Comparison of ENCODE assay signal across 10 cellular contexts in genomic region chr4:107050525-107051135, GRCh38. TPM values are rescaled to one million over a fixed set of nuclear protein-coding genes. Genes with fewer than 3 reads are reported as not detected.
A peak's percentile ranks its signal among the peaks of the same experiment; 100 is the strongest.
DNase-seq lines count a peak whose midpoint lies in the region; ATAC-seq and TF ChIP-seq lines count a peak whose summit lies in the region.
"Had no signal": no experiment of that assay in that cellular context is flagged by ENCODE, and none has a peak within 500 bp of the region (broad histone marks: within the 10 kb centered on the region; RNA-seq: fewer than 3 reads in every experiment).

No MANE protein-coding gene starts in this region.

- H3K9me3 ChIP-seq in smooth muscle cell (replicated peaks; ENCODE audit: low read depth): peaks cover 15% of the 10 kb centered on the region
- no peaks in the 10 kb centered on the region for H3K9me3 ChIP-seq in T-helper 17 cell (ENCODE audit: control insufficient read depth, low read length, poor library complexity, severe bottlenecking)
- H3K9me3 ChIP-seq: ovary had no signal

- H4K20me1 ChIP-seq in smooth muscle cell (ENCODE audit: low read depth): no peaks in the 10 kb centered on the region
- H4K20me1 ChIP-seq: BLaER1 had no signal

- no peaks in the 10 kb centered on the region for H3K79me2 ChIP-seq in smooth muscle cell (ENCODE audit: low read depth)

- H3K4me3 Mint-ChIP-seq in T-helper 17 cell: no peak overlapping the region

- ATAC-seq in left colon (no peak), T-helper 17 cell (no peak)

- no peak overlapping the region for H3K9ac ChIP-seq in smooth muscle cell (ENCODE audit: low read depth)
- H3K9ac ChIP-seq: BLaER1 had no signal

- H3K36me3 Mint-ChIP-seq in T-helper 17 cell (ENCODE audit: low read depth): no peaks in the 10 kb centered on the region

- H3F3A ChIP-seq in smooth muscle cell (ENCODE audit: low read depth): no peaks in the 10 kb centered on the region

- intact Hi-C loops in left colon (cut with DNase I, micrococcal nuclease): no loop called here

- no peaks in the 10 kb centered on the region for H3K4me1 ChIP-seq in smooth muscle cell (ENCODE audit: low read depth)
- H3K4me1 ChIP-seq: BLaER1 had no signal

- H3K36me3 ChIP-seq in smooth muscle cell (ENCODE audit: low read depth): peaks cover 15% of the 10 kb centered on the region
- H3K36me3 ChIP-seq: BLaER1, ovary had no signal

- H3K27me3 Mint-ChIP-seq in T-helper 17 cell: peaks cover 6% of the 10 kb centered on the region

- WGBS in smooth muscle cell (ENCODE audit: low lambda C conversion rate): 65% methylated on average over 3 of the region's 3 CpGs

- H3K4me1 Mint-ChIP-seq in T-helper 17 cell: no peaks in the 10 kb centered on the region

- DNase-seq in NCI-H1092 treated with DMSO at 0.1 percent for 48 hours (lab: John Stamatoyannopoulos, UW) (peak; percentile 5), NCI-H1092 (lab: John Stamatoyannopoulos, UW) (no peak), NCI-H69 (lab: John Stamatoyannopoulos, UW) (peak; percentile 8), dermis blood vessel endothelial cell (peak; percentile 41), smooth muscle cell (lab: John Stamatoyannopoulos, UW; ENCODE audit: unreplicated experiment) (no peak), left colon (no peak), T-helper 17 cell (no peak), activated T-cell treated with anti-CD3 and anti-CD28 coated beads for 4 hours (no peak)
- DNase-seq: ovary had no signal

- H3K27ac Mint-ChIP-seq in T-helper 17 cell: no peak overlapping the region

- no peak overlapping the region for H3K27ac ChIP-seq in smooth muscle cell (ENCODE audit: low read depth)
- H3K27ac ChIP-seq: BLaER1, ovary had no signal

- no peak overlapping the region for H2AFZ ChIP-seq in smooth muscle cell (ENCODE audit: low read depth)

- no peak overlapping the region for H3K4me3 ChIP-seq in smooth muscle cell
- H3K4me3 ChIP-seq: BLaER1, ovary had no signal

- no peak overlapping the region for H3K4me2 ChIP-seq in smooth muscle cell
- H3K4me2 ChIP-seq: BLaER1 had no signal

- no peaks in the 10 kb centered on the region for H3K27me3 ChIP-seq in smooth muscle cell (ENCODE audit: low read depth)
- H3K27me3 ChIP-seq: BLaER1, ovary had no signal

- TF ChIP-seq CTCF in smooth muscle cell (IDR thresholded peaks at IDR 0.05; ENCODE audit: borderline replicate concordance, insufficient read depth, poor library complexity, severe bottlenecking): peak; percentile 59

RNA-seq across cellular contexts. Expression of gene DKK2, which starts 14.5 kb away (rescaled TPM):
- total RNA-seq in dermis blood vessel endothelial cell (not detected in 2 replicates), smooth muscle cell (555 and 597 TPM in 2 replicates), left colon (under 1 TPM; 0.12 to 0.34 TPM), T-helper 17 cell (not detected)
- 198 and 325 TPM in 2 replicates for polyA plus RNA-seq in smooth muscle cell

Comparison
In these comparisons a context has a peak if more than half of its experiments do, and no peak if none do; other contexts are left out.
1. DNase-seq: peak in NCI-H1092 treated with DMSO at 0.1 percent for 48 hours (single experiment), NCI-H69 (single experiment) and dermis blood vessel endothelial cell (single experiment); none in NCI-H1092 (single experiment), smooth muscle cell (single experiment), left colon (0 of 2), T-helper 17 cell (0 of 3) and activated T-cell treated with anti-CD3 and anti-CD28 coated beads for 4 hours (single experiment).
2. RNA of gene DKK2, which starts 14.5 kb away (total RNA-seq): 555 to 597 TPM in smooth muscle cell; 0.12 to 0.34 TPM in left colon, not detected in T-helper 17 cell and not detected in dermis blood vessel endothelial cell; every median in the first group is over 100 times any median in the second.